ENCODE assay signal across 18 cellular contexts in the genomic region with DNA sequence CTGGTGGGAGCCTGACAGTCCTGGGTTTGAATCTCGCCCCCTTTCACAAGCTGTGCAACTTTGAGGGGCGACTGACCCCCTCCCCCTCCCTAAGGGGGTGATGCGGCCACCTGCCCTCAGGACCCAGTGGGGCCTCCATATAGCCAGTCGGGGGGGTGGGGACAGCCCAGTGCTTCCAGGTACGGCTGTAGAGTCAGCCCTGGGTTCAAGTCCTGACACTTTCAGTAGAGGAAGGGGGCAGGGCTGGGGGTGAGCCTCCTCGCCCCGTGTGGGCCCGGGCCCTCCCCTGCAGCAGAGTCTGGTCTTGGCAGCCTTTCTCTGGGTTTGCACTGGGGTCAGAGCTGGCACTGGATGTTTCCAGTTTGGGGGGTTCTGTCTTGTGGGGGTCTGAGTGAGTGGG.
"Had no signal": no experiment of that assay in that cellular context is flagged by ENCODE, and none has a peak within 500 bp of the region (broad histone marks: within the 10 kb centered on the region; RNA-seq: fewer than 3 reads in every experiment).

No MANE protein-coding gene starts in this region.

- H3K9me3 Mint-ChIP-seq: activated B cell treated with CpG ODN at 0.5 μM for 24 hours; activated CD4-positive, alpha-beta T cell treated with anti-CD3 and anti-CD28 coated beads, Interleukin-2, amount 10 ng/mL, durations not matched to agents 24 days and 14 days; activated T-cell treated with anti-CD3 and anti-CD28 coated beads, Interleukin-2, amount 50 U/mL, for 72 hours; stimulated activated memory B cell treated with anti-CD40 and anti-IgM and Interleukin-4, amounts not matched to agents 10 μg/mL and 1 μg/mL and 100 μg/mL, for 72 hours; T-helper 2 cell treated with Interferon-gamma antibody and Interleukin-4, amounts not matched to agents 5 μg/mL and 100 μg/mL, for 36 hours had no signal

- ATAC-seq: activated CD8-positive, alpha-beta T cell treated with anti-CD3 and anti-CD28 coated beads, Interleukin-2, amount 10 ng/mL, durations not matched to agents 7 days and 5 days; activated naive CD4-positive, alpha-beta T cell treated with anti-CD3 and anti-CD28 coated beads, Interleukin-2, amount 50 U/mL, for 72 hours; activated T-cell treated with anti-CD3 and anti-CD28 coated beads, Interleukin-2, amount 50 U/mL, for 72 hours; gastroesophageal sphincter; stimulated activated memory B cell treated with anti-CD40 and anti-IgM and Interleukin-4, amounts not matched to agents 10 μg/mL and 1 μg/mL and 100 μg/mL, for 72 hours had no signal

- H3K36me3 Mint-ChIP-seq: stimulated activated memory B cell treated with anti-CD40 and anti-IgM and Interleukin-4, amounts not matched to agents 10 μg/mL and 1 μg/mL and 100 μg/mL, for 72 hours had no signal

- H3K9me3 ChIP-seq: gastroesophageal sphincter, neutrophil, thyroid gland had no signal

- H3K27me3 ChIP-seq: gastroesophageal sphincter, thyroid gland had no signal

- H3K36me3 ChIP-seq: gastroesophageal sphincter, neutrophil, thyroid gland had no signal

- H3K27ac Mint-ChIP-seq: activated B cell treated with CpG ODN at 0.5 μM for 24 hours; activated CD4-positive, alpha-beta T cell treated with anti-CD3 and anti-CD28 coated beads, Interleukin-2, amount 10 ng/mL, durations not matched to agents 24 days and 14 days; activated CD8-positive, alpha-beta T cell treated with anti-CD3 and anti-CD28 coated beads, Interleukin-2, amount 10 ng/mL, durations not matched to agents 7 days and 5 days; activated naive CD4-positive, alpha-beta T cell treated with anti-CD3 and anti-CD28 coated beads, Interleukin-2, amount 50 U/mL, for 72 hours; activated T-cell treated with anti-CD3 and anti-CD28 coated beads, Interleukin-2, amount 50 U/mL, for 72 hours; stimulated activated memory B cell treated with anti-CD40 and anti-IgM and Interleukin-4, amounts not matched to agents 10 μg/mL and 1 μg/mL and 100 μg/mL, for 72 hours; T-helper 2 cell treated with Interferon-gamma antibody and Interleukin-4, amounts not matched to agents 5 μg/mL and 100 μg/mL, for 36 hours had no signal

- H3K4me3 ChIP-seq: gastroesophageal sphincter, thyroid gland had no signal

- H3K4me3 Mint-ChIP-seq: activated B cell treated with CpG ODN at 0.5 μM for 24 hours; activated CD4-positive, alpha-beta T cell treated with anti-CD3 and anti-CD28 coated beads, Interleukin-2, amount 10 ng/mL, durations not matched to agents 24 days and 14 days; activated CD8-positive, alpha-beta T cell treated with anti-CD3 and anti-CD28 coated beads, Interleukin-2, amount 10 ng/mL, durations not matched to agents 7 days and 5 days; activated T-cell treated with anti-CD3 and anti-CD28 coated beads, Interleukin-2, amount 50 U/mL, for 72 hours; stimulated activated memory B cell treated with anti-CD40 and anti-IgM and Interleukin-4, amounts not matched to agents 10 μg/mL and 1 μg/mL and 100 μg/mL, for 72 hours; T-helper 2 cell treated with Interferon-gamma antibody and Interleukin-4, amounts not matched to agents 5 μg/mL and 100 μg/mL, for 36 hours had no signal

- DNase-seq: activated B cell treated with CpG ODN at 0.5 μM for 24 hours; activated CD4-positive, alpha-beta T cell treated with anti-CD3 and anti-CD28 coated beads, Interleukin-2, amount 10 ng/mL, durations not matched to agents 24 days and 14 days; activated CD8-positive, alpha-beta memory T cell treated with anti-CD3 and anti-CD28 coated beads, Interleukin-2, amount 50 U/mL, for 4 hours; activated CD8-positive, alpha-beta T cell treated with anti-CD3 and anti-CD28 coated beads, Interleukin-2, amount 10 ng/mL, durations not matched to agents 7 days and 5 days; activated gamma-delta T cell; activated T-cell treated with anti-CD3 and anti-CD28 coated beads, Interleukin-2, amount 50 U/mL, for 72 hours; amniotic stem cell; cerebellar nuclear complex; erythroblast; midbrain; stimulated activated CD4-positive, alpha-beta T cell treated with anti-CD3 and anti-CD28 coated beads, Interleukin-2, amount 100 ng/mL, for 48 hours; SW 1271; thyroid gland had no signal

- H3K27ac ChIP-seq: gastroesophageal sphincter, neutrophil, thyroid gland had no signal
